ENCODE assay signal across 9 cellular contexts in the genomic region with DNA sequence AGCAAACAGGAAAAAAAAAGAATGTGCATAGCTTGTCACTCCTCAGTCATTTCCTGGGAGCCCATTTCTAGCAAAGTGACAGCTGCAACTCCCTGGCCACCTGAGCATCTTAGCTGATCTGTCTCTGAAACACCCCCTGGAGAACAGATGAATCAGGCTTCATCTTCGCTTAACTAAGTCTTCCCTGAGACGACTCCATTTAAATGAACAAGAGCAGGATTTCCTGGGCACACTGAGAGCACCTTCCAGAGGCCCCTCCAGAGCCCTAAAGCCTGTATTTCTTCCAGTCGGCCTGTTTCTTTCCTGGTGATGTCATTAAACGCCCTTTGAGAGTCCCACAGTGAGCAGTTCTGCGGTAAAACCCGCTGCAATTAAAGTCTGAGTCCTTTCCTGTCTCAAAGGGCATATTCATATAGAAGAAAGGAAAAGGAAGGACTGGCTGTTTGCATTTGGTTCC. TPM values are rescaled to one million over a fixed set of nuclear protein-coding genes. Genes with fewer than 3 reads are reported as not detected.
DNase-seq lines count a peak whose midpoint lies in the region; ATAC-seq and TF ChIP-seq lines count a peak whose summit lies in the region.
"Had no signal": no experiment of that assay in that cellular context is flagged by ENCODE, and none has a peak within 500 bp of the region (broad histone marks: within the 10 kb centered on the region; RNA-seq: fewer than 3 reads in every experiment).

No MANE protein-coding gene starts in this region.

- no peak overlapping the region for H3K4me3 Mint-ChIP-seq in activated T-cell treated with anti-CD3 and anti-CD28 coated beads, Interleukin-2, amount 50 U/mL, for 4 hours
- H3K4me3 Mint-ChIP-seq in stimulated activated naive CD8-positive, alpha-beta T cell treated with anti-CD3 and anti-CD28 coated beads, Interleukin-15, Interleukin-2, amounts not matched to agents 100 ng/mL and 50 ng/mL, for 24 hours = no peak overlapping the region

- CTCF ChIA-PET in OCI-LY7 (lab: Charles Lee; ENCODE audit: unreplicated experiment) = interaction anchor here (1.2 kb wide), 1 partner anchor 15 kb away, joined by 3 read pairs; no protein-coding TSS in a partner anchor
- CTCF ChIA-PET in HEK293T (lab: Yijun Ruan, JAX) = interaction anchor here (0.7 to 1.3 kb wide), 2 partner anchors 9 to 15 kb away, joined by 3 read pairs; no protein-coding TSS in a partner anchor

- no peaks in the 10 kb centered on the region for H3K79me2 ChIP-seq in OCI-LY7 (ENCODE audit: insufficient read depth, low read depth, low read length)

- BruUV-seq in OCI-LY7 (replicated peaks; lab: Mats Ljungman, UMichigan) = no TSS peak

- no peaks in the 10 kb centered on the region for H3K27me3 Mint-ChIP-seq in activated T-cell treated with anti-CD3 and anti-CD28 coated beads, Interleukin-2, amount 50 U/mL, for 4 hours (ENCODE audit: low read depth)
- H3K27me3 Mint-ChIP-seq in stimulated activated naive CD8-positive, alpha-beta T cell treated with anti-CD3 and anti-CD28 coated beads, Interleukin-15, Interleukin-2, amounts not matched to agents 100 ng/mL and 50 ng/mL, for 24 hours = peaks cover 3% of the 10 kb centered on the region

- no peaks in the 10 kb centered on the region for H4K20me1 ChIP-seq in OCI-LY7 (ENCODE audit: insufficient read depth, low read length)

- intact Hi-C loops in OCI-LY7 (cut with micrococcal nuclease; ENCODE audit: unreplicated experiment) = no loop called here

- peak overlapping the region; percentile 22 for H3K4me3 ChIP-seq in OCI-LY7 (ENCODE audit: low read depth, low read length, poor library complexity, severe bottlenecking)

- H3K27ac ChIP-seq in OCI-LY7 (ENCODE audit: low read depth, low read length, poor library complexity, severe bottlenecking) = peak overlapping the region; percentile 44

- H3K36me3 Mint-ChIP-seq in activated T-cell treated with anti-CD3 and anti-CD28 coated beads, Interleukin-2, amount 50 U/mL, for 4 hours (ENCODE audit: insufficient read depth) = no peaks in the 10 kb centered on the region
- no peaks in the 10 kb centered on the region for H3K36me3 Mint-ChIP-seq in stimulated activated naive CD8-positive, alpha-beta T cell treated with anti-CD3 and anti-CD28 coated beads, Interleukin-15, Interleukin-2, amounts not matched to agents 100 ng/mL and 50 ng/mL, for 24 hours (ENCODE audit: low read depth)

- DNase-seq in activated T-cell treated with anti-CD3 and anti-CD28 coated beads, Interleukin-2, amount 50 U/mL, for 4 hours = no peak
- DNase-seq in activated T-cell treated with anti-CD3 and anti-CD28 coated beads for 4 hours (no peak), OCI-LY7 (ENCODE audit: low spot score) (peak; percentile 63), dermis blood vessel endothelial cell (peak; percentile 75), SHP77 treated with DMSO at 0.1 percent for 48 hours (lab: John Stamatoyannopoulos, UW) (no peak), HEK293T (ENCODE audit: extremely low spot score) (no peak)

- POLR2A ChIA-PET in OCI-LY7 (lab: Charles Lee) = interaction anchor here (1.1 to 2.0 kb wide), 3 partner anchors 8 to 32 kb away, joined by 3 to 11 read pairs (median 6); no protein-coding TSS in a partner anchor
- POLR2A ChIA-PET in HEK293T (lab: Yijun Ruan, JAX) = interaction anchor here (1.2 kb wide), 1 partner anchor 15 kb away, joined by 4 read pairs; no protein-coding TSS in a partner anchor

- H3K36me3 ChIP-seq in OCI-LY7 (ENCODE audit: insufficient read depth, low read length) = peaks cover 3% of the 10 kb centered on the region; the same call in 1 of the 2 replicates

- 0 out of 2 replicates have a peak, but pooled peaks cover 5% of the 10 kb centered on the region for H3K9me3 ChIP-seq in OCI-LY7 (ENCODE audit: low read length)

- peak overlapping the region; percentile 58 for H3K27ac Mint-ChIP-seq in stimulated activated naive CD8-positive, alpha-beta T cell treated with anti-CD3 and anti-CD28 coated beads, Interleukin-15, Interleukin-2, amounts not matched to agents 100 ng/mL and 50 ng/mL, for 24 hours

- no peaks in the 10 kb centered on the region for H3K9me2 ChIP-seq in OCI-LY7 (ENCODE audit: insufficient read depth, low read length)

- H2AFZ ChIP-seq in OCI-LY7 (ENCODE audit: low read length) = peak overlapping the region; percentile 40; the same call in 1 of the 2 replicates

- no peaks in the 10 kb centered on the region for H3K9me3 Mint-ChIP-seq in activated T-cell treated with anti-CD3 and anti-CD28 coated beads, Interleukin-2, amount 50 U/mL, for 4 hours
- no peaks in the 10 kb centered on the region for H3K9me3 Mint-ChIP-seq in stimulated activated naive CD8-positive, alpha-beta T cell treated with anti-CD3 and anti-CD28 coated beads, Interleukin-15, Interleukin-2, amounts not matched to agents 100 ng/mL and 50 ng/mL, for 24 hours

- TF ChIP-seq CTCF in OCI-LY7 (conservative IDR thresholded peaks at IDR 0.05; ENCODE audit: low read length) = no peak

- peaks cover 13% of the 10 kb centered on the region for H3K4me1 Mint-ChIP-seq in activated T-cell treated with anti-CD3 and anti-CD28 coated beads, Interleukin-2, amount 50 U/mL, for 4 hours (ENCODE audit: low read depth)
- peaks cover 13% of the 10 kb centered on the region for H3K4me1 Mint-ChIP-seq in stimulated activated naive CD8-positive, alpha-beta T cell treated with anti-CD3 and anti-CD28 coated beads, Interleukin-15, Interleukin-2, amounts not matched to agents 100 ng/mL and 50 ng/mL, for 24 hours (ENCODE audit: low read depth)

- peaks cover 39% of the 10 kb centered on the region for H3K4me1 ChIP-seq in OCI-LY7 (ENCODE audit: insufficient read depth, low read length, poor library complexity, severe bottlenecking)

- H3K4me2 ChIP-seq in OCI-LY7 (ENCODE audit: low read length) = peak overlapping the region; percentile 55

- peak; percentile 8 to 38 for ATAC-seq in activated T-cell treated with anti-CD3 and anti-CD28 coated beads, Interleukin-2, amount 50 U/mL, for 4 hours
- ATAC-seq in GM21381 (IDR thresholded peaks at IDR 0.05; ENCODE audit: unreplicated experiment) = no peak
- ATAC-seq: HCT116 had no signal

TF ChIP-seq in HEK293T, 16 proteins besides CTCF, POLR2A, EP300 and RAD21:
- TF ChIP-seq NFRKB (IDR thresholded peaks at IDR 0.05) = no peak
- TF ChIP-seq ARNT (IDR thresholded peaks at IDR 0.05) = no peak
- no peak for TF ChIP-seq CTBP1 (IDR thresholded peaks at IDR 0.05; ENCODE audit: borderline replicate concordance)
- no peak for TF ChIP-seq FOXM1 (IDR thresholded peaks at IDR 0.05; ENCODE audit: borderline replicate concordance)
- no peak for TF ChIP-seq BHLHE40 (IDR thresholded peaks at IDR 0.05; ENCODE audit: borderline replicate concordance)
- TF ChIP-seq ZNF384 (IDR thresholded peaks at IDR 0.05) = no peak
- TF ChIP-seq L3MBTL2 (conservative IDR thresholded peaks at IDR 0.05) = no peak
- TF ChIP-seq FOXK2 (IDR thresholded peaks at IDR 0.05) = no peak

RNA-seq across cellular contexts. Expression of gene TGFBI, which starts 13.9 kb away (rescaled TPM):
- under 1 TPM; 0.81 to 0.84 (median 0.82) TPM for total RNA-seq in activated T-cell treated with anti-CD3 and anti-CD28 coated beads, Interleukin-2, amount 50 U/mL, for 4 hours
- not detected in 2 replicates for total RNA-seq in OCI-LY7 (2014; rRNA removed; shearing (Covaris generic))
- total RNA-seq in OCI-LY7 (2022) = not detected in 2 replicates
- 3.9 and 9.5 TPM in 2 replicates for total RNA-seq in dermis blood vessel endothelial cell

Comparison
In these comparisons a context has a peak if more than half of its experiments do, and no peak if none do; other contexts are left out.
1. DNase-seq: peak in OCI-LY7 (single experiment) and dermis blood vessel endothelial cell (single experiment); none in activated T-cell treated with anti-CD3 and anti-CD28 coated beads, Interleukin-2, amount 50 U/mL, for 4 hours (single experiment), activated T-cell treated with anti-CD3 and anti-CD28 coated beads for 4 hours (single experiment), SHP77 treated with DMSO at 0.1 percent for 48 hours (single experiment) and HEK293T (single experiment).